30 cellular contexts compared by ENCODE assay signal in genomic region chr13:39823063-39823713, GRCh38.
A peak's percentile ranks its signal among the peaks of the same experiment; 100 is the strongest.
DNase-seq lines count a peak whose midpoint lies in the region; ATAC-seq and TF ChIP-seq lines count a peak whose summit lies in the region.
"Had no signal": no experiment of that assay in that cellular context is flagged by ENCODE, and none has a peak within 500 bp of the region (broad histone marks: within the 10 kb centered on the region; RNA-seq: fewer than 3 reads in every experiment).

No MANE protein-coding gene starts in this region.

- no peak overlapping the region for H3K18ac ChIP-seq in mesendoderm (ENCODE audit: low read length)

- no peak overlapping the region for H2BK120ac ChIP-seq in mesendoderm (ENCODE audit: low read depth, low read length)

- H3K27me3 ChIP-seq in OCI-LY3 (ENCODE audit: low read depth, low read length) (peaks cover 4% of the 10 kb centered on the region; the same call in 1 of the 2 replicates), mesendoderm (ENCODE audit: insufficient read depth, low read length, poor library complexity) (no peaks in the 10 kb centered on the region)
- H3K27me3 ChIP-seq: BLaER1, heart left ventricle, SJSA1, suprapubic skin, upper lobe of left lung had no signal

- no peak for DNase-seq in activated naive CD4-positive, alpha-beta T cell treated with anti-CD3 and anti-CD28 coated beads, Interleukin-2, amount 10 ng/mL, durations not matched to agents 7 days and 5 days
- no peak for DNase-seq in activated naive CD4-positive, alpha-beta T cell treated with anti-CD3 and anti-CD28 coated beads, Interleukin-2, amount 50 U/mL, for 16 hours
- DNase-seq in activated T-helper 1 cell treated with anti-CD3 and anti-CD28 coated beads, Interleukin-12 subunit alpha, Interleukin-12 subunit beta, Interleukin-2, Interleukin-4 antibody, amounts not matched to agents 30 ng/mL and 10 ng/mL and 1 ng/mL, durations not matched to agents 14 hours and 24 hours and 36 hours (ENCODE audit: low spot score), result no peak
- no peak for DNase-seq in mesendoderm
- no peak for DNase-seq in NCI-H2081 (lab: John Stamatoyannopoulos, UW)
- DNase-seq: activated effector memory CD4-positive, alpha-beta T cell treated with Interleukin-2 at 50 U/mL for 16 hours; amniotic stem cell; Calu3; DMS79 treated with DMSO at 0.1 percent for 48 hours; foreskin melanocyte; GF-D8; heart left ventricle; islet precursor cell; KBM-7; left ventricle myocardium superior; NCI-H1092; NCI-H1694 treated with DMSO at 0.1 percent for 48 hours; retina; RPMI8226; stimulated activated naive B cell treated with anti-CD40 and anti-IgM and Interleukin-4, amounts not matched to agents 10 μg/mL and 1 μg/mL and 100 μg/mL, for 72 hours; upper lobe of left lung had no signal

- no peaks in the 10 kb centered on the region for H3K36me3 ChIP-seq in OCI-LY3 (replicated peaks; ENCODE audit: low read depth, low read length)
- H3K36me3 ChIP-seq in mesendoderm (ENCODE audit: control insufficient read depth, insufficient read depth, low read length), result no peaks in the 10 kb centered on the region
- H3K36me3 ChIP-seq: BLaER1, heart left ventricle, SJSA1, suprapubic skin, upper lobe of left lung had no signal

- H3K9me3 ChIP-seq in OCI-LY3 (ENCODE audit: insufficient read depth, low read length), result no peaks in the 10 kb centered on the region
- H3K9me3 ChIP-seq: BLaER1, SJSA1, suprapubic skin, upper lobe of left lung had no signal

- H3K4me2 ChIP-seq in OCI-LY3 (ENCODE audit: low read length), result peak overlapping the region; percentile 1; the same call in 1 of the 2 replicates
- no peak overlapping the region for H3K4me2 ChIP-seq in mesendoderm (ENCODE audit: low read length)
- H3K4me2 ChIP-seq: BLaER1 had no signal

- no peaks in the 10 kb centered on the region for H3K79me2 ChIP-seq in OCI-LY3 (ENCODE audit: low read length)
- H3K79me2 ChIP-seq in mesendoderm (ENCODE audit: control insufficient read depth, insufficient read depth, low read length), result no peaks in the 10 kb centered on the region
- H3K79me2 ChIP-seq: parathyroid adenoma had no signal

- H3K4ac ChIP-seq in mesendoderm (ENCODE audit: low read depth, low read length), result no peak overlapping the region

- no peaks in the 10 kb centered on the region for H3K36me3 Mint-ChIP-seq in activated naive CD4-positive, alpha-beta T cell treated with anti-CD3 and anti-CD28 coated beads, Interleukin-2, amount 10 ng/mL, durations not matched to agents 7 days and 5 days
- no peaks in the 10 kb centered on the region for H3K36me3 Mint-ChIP-seq in activated T-helper 1 cell treated with anti-CD3 and anti-CD28 coated beads, Interleukin-12 subunit alpha, Interleukin-12 subunit beta, Interleukin-2, Interleukin-4 antibody, amounts not matched to agents 30 ng/mL and 10 ng/mL and 1 ng/mL, durations not matched to agents 14 hours and 24 hours and 36 hours (ENCODE audit: low read depth)
- H3K36me3 Mint-ChIP-seq: brain had no signal

- H3K79me1 ChIP-seq in mesendoderm (ENCODE audit: low read length), result no peaks in the 10 kb centered on the region

- no peak overlapping the region for H2AFZ ChIP-seq in OCI-LY3 (ENCODE audit: low read depth, low read length)
- H2AFZ ChIP-seq: parathyroid adenoma had no signal

- intact Hi-C loops in activated T-helper 1 cell treated with anti-CD3 and anti-CD28 coated beads, Interleukin-12 subunit alpha, Interleukin-12 subunit beta, Interleukin-2, Interleukin-4 antibody, amounts not matched to agents 30 ng/mL and 10 ng/mL and 1 ng/mL, durations not matched to agents 14 hours and 24 hours and 36 hours (cut with micrococcal nuclease), result loop anchor here (5.0 kb wide), 1 partner anchor 46 kb away; no protein-coding TSS in a partner anchor

- no peaks in the 10 kb centered on the region for H3K9me3 Mint-ChIP-seq in activated naive CD4-positive, alpha-beta T cell treated with anti-CD3 and anti-CD28 coated beads, Interleukin-2, amount 10 ng/mL, durations not matched to agents 7 days and 5 days
- H3K9me3 Mint-ChIP-seq in activated T-helper 1 cell treated with anti-CD3 and anti-CD28 coated beads, Interleukin-12 subunit alpha, Interleukin-12 subunit beta, Interleukin-2, Interleukin-4 antibody, amounts not matched to agents 30 ng/mL and 10 ng/mL and 1 ng/mL, durations not matched to agents 14 hours and 24 hours and 36 hours, result peaks cover 5% of the 10 kb centered on the region

- H4K20me1 ChIP-seq in OCI-LY3 (ENCODE audit: insufficient read depth, low read length), result no peaks in the 10 kb centered on the region
- H4K20me1 ChIP-seq: BLaER1 had no signal

- CTCF ChIA-PET in activated naive CD4-positive, alpha-beta T cell treated with anti-CD3 and anti-CD28 coated beads, Interleukin-2, amount 10 ng/mL, durations not matched to agents 7 days and 5 days (lab: Charles Lee), result interaction anchor here (0.7 kb wide), 1 partner anchor 9 kb away, joined by 3 read pairs; no protein-coding TSS in a partner anchor

- H2BK15ac ChIP-seq in mesendoderm (replicated peaks; ENCODE audit: low read depth), result peak overlapping the region; percentile 74

- no peaks in the 10 kb centered on the region for H3K27me3 Mint-ChIP-seq in activated naive CD4-positive, alpha-beta T cell treated with anti-CD3 and anti-CD28 coated beads, Interleukin-2, amount 10 ng/mL, durations not matched to agents 7 days and 5 days
- peaks cover 3% of the 10 kb centered on the region for H3K27me3 Mint-ChIP-seq in activated T-helper 1 cell treated with anti-CD3 and anti-CD28 coated beads, Interleukin-12 subunit alpha, Interleukin-12 subunit beta, Interleukin-2, Interleukin-4 antibody, amounts not matched to agents 30 ng/mL and 10 ng/mL and 1 ng/mL, durations not matched to agents 14 hours and 24 hours and 36 hours (ENCODE audit: insufficient read depth)

- no peak overlapping the region for H3K9ac ChIP-seq in OCI-LY3 (ENCODE audit: low read length)
- no peak overlapping the region for H3K9ac ChIP-seq in mesendoderm (ENCODE audit: low read length)
- H3K9ac ChIP-seq: BLaER1, parathyroid adenoma had no signal

- no peak overlapping the region for H2BK5ac ChIP-seq in mesendoderm (ENCODE audit: low read length)

- H4K5ac ChIP-seq in mesendoderm (ENCODE audit: low read length), result no peak overlapping the region

- ATAC-seq in GM18505 (IDR thresholded peaks at IDR 0.05; ENCODE audit: unreplicated experiment) (no peak), HG02588 (IDR thresholded peaks at IDR 0.05; ENCODE audit: unreplicated experiment) (no peak)
- ATAC-seq: heart left ventricle; left ventricle myocardium superior; stimulated activated naive B cell treated with anti-CD40 and anti-IgM and Interleukin-4, amounts not matched to agents 10 μg/mL and 1 μg/mL and 100 μg/mL, for 72 hours had no signal

- H3K4me3 Mint-ChIP-seq in activated naive CD4-positive, alpha-beta T cell treated with anti-CD3 and anti-CD28 coated beads, Interleukin-2, amount 10 ng/mL, durations not matched to agents 7 days and 5 days, result peak overlapping the region; percentile 58
- peak overlapping the region; percentile 34 for H3K4me3 Mint-ChIP-seq in activated T-helper 1 cell treated with anti-CD3 and anti-CD28 coated beads, Interleukin-12 subunit alpha, Interleukin-12 subunit beta, Interleukin-2, Interleukin-4 antibody, amounts not matched to agents 30 ng/mL and 10 ng/mL and 1 ng/mL, durations not matched to agents 14 hours and 24 hours and 36 hours
- H3K4me3 Mint-ChIP-seq: brain; stimulated activated naive B cell treated with anti-CD40 and anti-IgM and Interleukin-4, amounts not matched to agents 10 μg/mL and 1 μg/mL and 100 μg/mL, for 72 hours had no signal

- no peak overlapping the region for H3K56ac ChIP-seq in mesendoderm (ENCODE audit: low read length)

- H3K27ac Mint-ChIP-seq in activated naive CD4-positive, alpha-beta T cell treated with anti-CD3 and anti-CD28 coated beads, Interleukin-2, amount 10 ng/mL, durations not matched to agents 7 days and 5 days, result peak overlapping the region; percentile 34
- H3K27ac Mint-ChIP-seq in activated T-helper 1 cell treated with anti-CD3 and anti-CD28 coated beads, Interleukin-12 subunit alpha, Interleukin-12 subunit beta, Interleukin-2, Interleukin-4 antibody, amounts not matched to agents 30 ng/mL and 10 ng/mL and 1 ng/mL, durations not matched to agents 14 hours and 24 hours and 36 hours, result peak overlapping the region; percentile 32
- H3K27ac Mint-ChIP-seq: brain; stimulated activated naive B cell treated with anti-CD40 and anti-IgM and Interleukin-4, amounts not matched to agents 10 μg/mL and 1 μg/mL and 100 μg/mL, for 72 hours had no signal

- TF ChIP-seq POLR2A in GM18505 (IDR thresholded peaks at IDR 0.05; ENCODE audit: borderline replicate concordance, extremely low read depth, insufficient read depth, insufficient read length), result no peak

- no peak for TF ChIP-seq CTCF in OCI-LY3 (IDR thresholded peaks at IDR 0.05; ENCODE audit: low read depth, low read length)

- H3K4me1 Mint-ChIP-seq in activated naive CD4-positive, alpha-beta T cell treated with anti-CD3 and anti-CD28 coated beads, Interleukin-2, amount 10 ng/mL, durations not matched to agents 7 days and 5 days, result peaks cover 26% of the 10 kb centered on the region
- peaks cover 26% of the 10 kb centered on the region for H3K4me1 Mint-ChIP-seq in activated T-helper 1 cell treated with anti-CD3 and anti-CD28 coated beads, Interleukin-12 subunit alpha, Interleukin-12 subunit beta, Interleukin-2, Interleukin-4 antibody, amounts not matched to agents 30 ng/mL and 10 ng/mL and 1 ng/mL, durations not matched to agents 14 hours and 24 hours and 36 hours (ENCODE audit: low read depth)

- no peak overlapping the region for H3K23ac ChIP-seq in mesendoderm (ENCODE audit: low read length)

- WGBS in mesendoderm (ENCODE audit: extremely low coverage, insufficient coverage, low lambda C conversion rate), result no CpG with 5 or more reads among the region's 6 CpGs

- no peak overlapping the region for H2AK5ac ChIP-seq in mesendoderm (ENCODE audit: low read length)

- H4K8ac ChIP-seq in mesendoderm (ENCODE audit: low read depth, low read length), result no peak overlapping the region

- H3K4me1 ChIP-seq in OCI-LY3 (ENCODE audit: low read length) (peaks cover 7% of the 10 kb centered on the region; the same call in 1 of the 2 replicates), mesendoderm (ENCODE audit: control insufficient read depth, low read depth, low read length) (peaks cover 3% of the 10 kb centered on the region)
- H3K4me1 ChIP-seq: BLaER1, heart left ventricle, parathyroid adenoma, SJSA1, suprapubic skin, upper lobe of left lung had no signal

- no peak overlapping the region for H3K4me3 ChIP-seq in OCI-LY3 (ENCODE audit: low read length)
- H3K4me3 ChIP-seq in mesendoderm (ENCODE audit: low read length), result no peak overlapping the region
- H3K4me3 ChIP-seq: BLaER1, heart left ventricle, SJSA1, suprapubic skin, upper lobe of left lung had no signal

- no peak overlapping the region for H3K27ac ChIP-seq in OCI-LY3 (ENCODE audit: low read length)
- no peak overlapping the region for H3K27ac ChIP-seq in mesendoderm (ENCODE audit: low read depth, low read length)
- H3K27ac ChIP-seq: BLaER1, heart left ventricle, HL-60, parathyroid adenoma, SJSA1, suprapubic skin, upper lobe of left lung had no signal
